ENCODE assay signal across 15 cellular contexts in genomic region chr22:28983190-28983589, GRCh38.
DNase-seq lines count a peak whose midpoint lies in the region; ATAC-seq and TF ChIP-seq lines count a peak whose summit lies in the region.
"Had no signal": no experiment of that assay in that cellular context is flagged by ENCODE, and none has a peak within 500 bp of the region (broad histone marks: within the 10 kb centered on the region; RNA-seq: fewer than 3 reads in every experiment).

No MANE protein-coding gene starts in this region.

- H3K4me1 ChIP-seq in cardiac muscle cell (ENCODE audit: low read depth) (peaks cover 61% of the 10 kb centered on the region), left ventricle myocardium inferior (peaks cover 10% of the 10 kb centered on the region), lower lobe of right lung (peaks cover 62% of the 10 kb centered on the region)

- ATAC-seq in lower lobe of right lung = no peak
- ATAC-seq in HG02642 (IDR thresholded peaks at IDR 0.05; ENCODE audit: poor library complexity, unreplicated experiment) = no peak
- no peak for ATAC-seq in GM18867 (IDR thresholded peaks at IDR 0.05; ENCODE audit: unreplicated experiment)
- ATAC-seq: activated CD8-positive, alpha-beta T cell treated with anti-CD3 and anti-CD28 coated beads for 36 hours; gastrocnemius medialis; K562; naive thymus-derived CD8-positive, alpha-beta T cell had no signal

- DNase-seq in cardiac muscle cell (ENCODE audit: low read depth in 1 of 2, low spot score in 1 of 2) (no peak), left ventricle myocardium inferior (no peak), lower lobe of right lung (no peak), inferior parietal cortex (ENCODE audit: extremely low spot score) (no peak), NCI-H2029 (lab: John Stamatoyannopoulos, UW) (no peak)
- DNase-seq: activated CD8-positive, alpha-beta T cell treated with anti-CD3 and anti-CD28 coated beads for 36 hours; activated T-cell treated with anti-CD3 and anti-CD28 coated beads, Interleukin-2, amount 50 U/mL, for 48 hours; CD4-positive, alpha-beta T cell; gastrocnemius medialis; naive thymus-derived CD8-positive, alpha-beta T cell; stimulated activated naive CD4-positive, alpha-beta T cell had no signal

- intact Hi-C loops in left ventricle myocardium inferior (cut with micrococcal nuclease) (no loop called here), lower lobe of right lung (cut with DNase I) (no loop called here)

- H3K27me3 ChIP-seq in cardiac muscle cell (no peaks in the 10 kb centered on the region), left ventricle myocardium inferior (ENCODE audit: low read depth) (no peaks in the 10 kb centered on the region), lower lobe of right lung (ENCODE audit: low read depth) (no peaks in the 10 kb centered on the region)
- H3K27me3 ChIP-seq: gastrocnemius medialis had no signal

- no peak for TF ChIP-seq CTCF in cardiac muscle cell (IDR thresholded peaks at IDR 0.05; ENCODE audit: low read depth, low read length)
- TF ChIP-seq CTCF in left ventricle myocardium inferior (IDR thresholded peaks at IDR 0.05; ENCODE audit: borderline replicate concordance) = no peak
- TF ChIP-seq CTCF in VCaP (conservative IDR thresholded peaks at IDR 0.05) = no peak
- no peak for TF ChIP-seq CTCF in lower lobe of right lung (IDR thresholded peaks at IDR 0.05)

- H3K36me3 ChIP-seq in cardiac muscle cell (peaks cover 7% of the 10 kb centered on the region), left ventricle myocardium inferior (peaks cover 20% of the 10 kb centered on the region), lower lobe of right lung (peaks cover 8% of the 10 kb centered on the region)

- H3K4me3 ChIP-seq in cardiac muscle cell (no peak overlapping the region), left ventricle myocardium inferior (no peak overlapping the region), lower lobe of right lung (no peak overlapping the region)
- H3K4me3 ChIP-seq: gastrocnemius medialis, K562 had no signal

- H3K9me3 ChIP-seq in cardiac muscle cell (ENCODE audit: low read depth) (no peaks in the 10 kb centered on the region), left ventricle myocardium inferior (replicated peaks) (peaks cover 8% of the 10 kb centered on the region), lower lobe of right lung (no peaks in the 10 kb centered on the region)
- H3K9me3 ChIP-seq: gastrocnemius medialis had no signal

- H3K27ac ChIP-seq in cardiac muscle cell (peak overlapping the region; percentile 81), left ventricle myocardium inferior (replicated peaks) (no peak overlapping the region), VCaP (peak overlapping the region; percentile 56), lower lobe of right lung (peak overlapping the region; percentile 31)
- H3K27ac ChIP-seq: gastrocnemius medialis had no signal
